Comparison of ENCODE assay signal across 20 cellular contexts in the genomic region with DNA sequence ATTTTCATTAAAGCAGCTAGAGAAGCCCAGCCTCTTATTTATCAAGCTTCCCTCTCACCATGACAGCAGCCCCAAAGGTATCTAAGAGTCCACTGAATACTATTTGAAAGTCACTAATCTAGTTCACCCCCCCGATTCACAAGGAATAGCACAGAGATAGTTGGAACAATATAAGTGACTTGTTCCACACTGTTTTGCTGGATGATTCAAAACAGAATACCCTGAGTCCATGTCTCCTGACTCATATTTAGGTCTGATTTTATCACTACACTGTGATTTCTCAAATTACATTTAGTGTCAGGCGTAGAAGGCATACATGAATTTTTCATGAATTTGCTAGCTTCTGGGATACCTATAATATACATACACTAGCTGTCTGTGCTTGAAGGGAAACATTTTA. TPM values are rescaled to one million over a fixed set of nuclear protein-coding genes. Genes with fewer than 3 reads are reported as not detected.
DNase-seq lines count a peak whose midpoint lies in the region; ATAC-seq and TF ChIP-seq lines count a peak whose summit lies in the region.
"Had no signal": no experiment of that assay in that cellular context is flagged by ENCODE, and none has a peak within 500 bp of the region (broad histone marks: within the 10 kb centered on the region; RNA-seq: fewer than 3 reads in every experiment).

No MANE protein-coding gene starts in this region.

- H3K36me3 ChIP-seq in PC-3 (ENCODE audit: low read depth, low read length) (peaks cover 8% of the 10 kb centered on the region), osteoblast (ENCODE audit: insufficient read depth, low read length) (peaks cover 88% of the 10 kb centered on the region)
- H3K36me3 ChIP-seq: ovary had no signal

- H3K36me3 Mint-ChIP-seq in activated T-cell treated with anti-CD3 and anti-CD28 coated beads, Interleukin-2, amount 50 U/mL, for 24 hours (ENCODE audit: low read depth) = peaks cover 84% of the 10 kb centered on the region

- no peak for TF ChIP-seq CTCF in PC-3 (conservative IDR thresholded peaks at IDR 0.05; ENCODE audit: low read depth, low read length)
- no peak for TF ChIP-seq CTCF in choroid plexus epithelial cell (conservative IDR thresholded peaks at IDR 0.05; ENCODE audit: low read depth, low read length)
- no peak for TF ChIP-seq CTCF in osteoblast (IDR thresholded peaks at IDR 0.05; ENCODE audit: extremely low read depth, low read depth, low read length)
- TF ChIP-seq CTCF in dorsolateral prefrontal cortex (IDR thresholded peaks at IDR 0.05 in 54 of 56, conservative IDR thresholded peaks at IDR 0.05 in 2 of 56; ENCODE audit: low read depth in 1 of 56, partially characterized antibody in 56 of 56) = no peak

- H3K79me2 ChIP-seq in PC-3 (ENCODE audit: low read length) = no peaks in the 10 kb centered on the region
- peaks cover 20% of the 10 kb centered on the region for H3K79me2 ChIP-seq in osteoblast (ENCODE audit: insufficient read depth, low read length)

- no peaks in the 10 kb centered on the region for H3K9me3 Mint-ChIP-seq in activated T-cell treated with anti-CD3 and anti-CD28 coated beads, Interleukin-2, amount 50 U/mL, for 24 hours
- H3K9me3 Mint-ChIP-seq: activated naive CD4-positive, alpha-beta T cell treated with anti-CD3 and anti-CD28 coated beads, Interleukin-2, amount 50 U/mL, for 24 hours; CD4-positive, alpha-beta T cell; endodermal cell; WTC11 had no signal

- H4K20me1 ChIP-seq in PC-3 (ENCODE audit: low read length) = no peaks in the 10 kb centered on the region
- H4K20me1 ChIP-seq in osteoblast (ENCODE audit: insufficient read depth, low read length) = no peaks in the 10 kb centered on the region

- peak overlapping the region; percentile 52 for H3K27ac Mint-ChIP-seq in activated T-cell treated with anti-CD3 and anti-CD28 coated beads, Interleukin-2, amount 50 U/mL, for 24 hours
- H3K27ac Mint-ChIP-seq: activated naive CD4-positive, alpha-beta T cell treated with anti-CD3 and anti-CD28 coated beads, Interleukin-2, amount 50 U/mL, for 24 hours; CD4-positive, alpha-beta T cell; endodermal cell; WTC11 had no signal

- intact Hi-C loops in PC-3 (cut with micrococcal nuclease) = no loop called here
- intact Hi-C loops in dorsolateral prefrontal cortex (cut with DNase I) = no loop called here

- no peak overlapping the region for H2AFZ ChIP-seq in PC-3 (ENCODE audit: low read length)
- H2AFZ ChIP-seq in osteoblast (ENCODE audit: low read length) = no peak overlapping the region

- peak overlapping the region; percentile 48 for H3K9ac ChIP-seq in PC-3 (ENCODE audit: low read length)

- POLR2A ChIA-PET in PC-3 (lab: Charles Lee; ENCODE audit: unreplicated experiment) = no interaction called here

- peak; percentile 88 for ATAC-seq in PC-3
- ATAC-seq: HepG2, left lobe of liver, T-helper 17 cell, WTC11 had no signal

- no peak overlapping the region for H3K4me3 Mint-ChIP-seq in activated T-cell treated with anti-CD3 and anti-CD28 coated beads, Interleukin-2, amount 50 U/mL, for 24 hours
- H3K4me3 Mint-ChIP-seq: activated naive CD4-positive, alpha-beta T cell treated with anti-CD3 and anti-CD28 coated beads, Interleukin-2, amount 50 U/mL, for 24 hours; CD4-positive, alpha-beta T cell; endodermal cell; WTC11 had no signal

- H3K27ac ChIP-seq in PC-3 (ENCODE audit: low read length) (peak overlapping the region; percentile 89), osteoblast (ENCODE audit: low read depth, low read length) (peak overlapping the region; percentile 91), dorsolateral prefrontal cortex (no peak overlapping the region)
- H3K27ac ChIP-seq: ovary had no signal

- H3K27me3 ChIP-seq in PC-3 (ENCODE audit: low read length) (no peaks in the 10 kb centered on the region), osteoblast (ENCODE audit: insufficient read depth, low read length) (no peaks in the 10 kb centered on the region), dorsolateral prefrontal cortex (no peaks in the 10 kb centered on the region)
- H3K27me3 ChIP-seq: ovary had no signal

- CTCF ChIA-PET in PC-3 (lab: Charles Lee) = no interaction called here

- H3K4me1 Mint-ChIP-seq in activated T-cell treated with anti-CD3 and anti-CD28 coated beads, Interleukin-2, amount 50 U/mL, for 24 hours (ENCODE audit: low read depth) = peaks cover 23% of the 10 kb centered on the region
- H3K4me1 Mint-ChIP-seq: endodermal cell, T-helper 17 cell, WTC11 had no signal

- no TSS peak for BruUV-seq in PC-3 (replicated peaks; lab: Mats Ljungman, UMichigan)

- H3F3A ChIP-seq in PC-3 (ENCODE audit: low read length, unreplicated experiment) = no peaks in the 10 kb centered on the region

- H3K9me2 ChIP-seq in PC-3 (replicated peaks; ENCODE audit: low read length) = no peaks in the 10 kb centered on the region

- H3K4me1 ChIP-seq in PC-3 (ENCODE audit: insufficient read depth, low read length) (peaks cover 30% of the 10 kb centered on the region), osteoblast (ENCODE audit: insufficient read depth, low read length) (peaks cover 25% of the 10 kb centered on the region)

- H3K4me2 ChIP-seq in PC-3 (ENCODE audit: low read length) = peak overlapping the region; percentile 23; the same call in 1 of the 2 replicates
- peak overlapping the region; percentile 21 for H3K4me2 ChIP-seq in osteoblast (ENCODE audit: insufficient read depth, low read length)

- H3K4me3 ChIP-seq in PC-3 (ENCODE audit: low read length) (no peak overlapping the region), choroid plexus epithelial cell (ENCODE audit: low read depth, low read length) (no peak overlapping the region), osteoblast (ENCODE audit: insufficient read depth, low read length) (no peak overlapping the region), dorsolateral prefrontal cortex (no peak overlapping the region)
- H3K4me3 ChIP-seq: ovary had no signal

- DNase-seq in activated T-cell treated with anti-CD3 and anti-CD28 coated beads, Interleukin-2, amount 50 U/mL, for 24 hours = no peak
- DNase-seq in activated T-cell treated with anti-CD3 and anti-CD28 coated beads for 4 hours (no peak), PC-3 (peak; percentile 69), choroid plexus epithelial cell (ENCODE audit: low read depth) (peak; percentile 75), osteoblast (ENCODE audit: insufficient read length, low spot score, missing footprints) (peak; percentile 75), dorsolateral prefrontal cortex (no peak), NCI-H748 treated with DMSO at 0.1 percent for 48 hours (lab: John Stamatoyannopoulos, UW) (no peak), RKO (ENCODE audit: low spot score) (no peak)
- DNase-seq: CD4-positive, alpha-beta T cell; central memory CD4-positive, alpha-beta T cell; DMS79 treated with DMSO at 0.1 percent for 48 hours; endodermal cell; NCI-H1694 treated with DMSO at 0.1 percent for 48 hours; ovary; SHP77 treated with DMSO at 0.1 percent for 48 hours; T-helper 17 cell had no signal

- no peaks in the 10 kb centered on the region for H3K27me3 Mint-ChIP-seq in activated T-cell treated with anti-CD3 and anti-CD28 coated beads, Interleukin-2, amount 50 U/mL, for 24 hours
- H3K27me3 Mint-ChIP-seq: activated naive CD4-positive, alpha-beta T cell treated with anti-CD3 and anti-CD28 coated beads, Interleukin-2, amount 50 U/mL, for 24 hours; CD4-positive, alpha-beta T cell; T-helper 17 cell had no signal

- H3K9me3 ChIP-seq in PC-3 (ENCODE audit: low read length) (no peaks in the 10 kb centered on the region), osteoblast (ENCODE audit: low read depth, low read length) (no peaks in the 10 kb centered on the region)
- H3K9me3 ChIP-seq: ovary had no signal

RNA-seq across cellular contexts. Expression of a gene that starts 18.7 kb away (rescaled TPM):
- total RNA-seq in PC-3 (2014; rRNA removed) (5.2 and 8.3 TPM in 2 replicates), osteoblast (65.9 and 74.0 TPM in 2 replicates), dorsolateral prefrontal cortex (10 to 100 TPM in 113 of 120 experiments, 1 to 10 TPM in 7; 7.7 to 26.0 (median 15.6) TPM)

RNA-seq across cellular contexts. Expression of a gene that starts 20.0 kb away (rescaled TPM):
- total RNA-seq in PC-3 (2014; rRNA removed) (6.4 and 7.2 TPM in 2 replicates), osteoblast (44.5 and 45.6 TPM in 2 replicates), dorsolateral prefrontal cortex (10 to 100 TPM; 26.4 to 42.8 (median 33.8) TPM)

RNA-seq across cellular contexts. Expression of a gene that starts 48.0 kb away (rescaled TPM):
- total RNA-seq in PC-3 (2014; rRNA removed) = 27.5 and 40.2 TPM in 2 replicates
- total RNA-seq in osteoblast = 77.1 and 78.1 TPM in 2 replicates
- 10 to 100 TPM; 45.9 to 99.3 (median 65.9) TPM for total RNA-seq in dorsolateral prefrontal cortex

RNA-seq across cellular contexts. Expression of a gene that starts 52.6 kb away (rescaled TPM):
- total RNA-seq in PC-3 (2014; rRNA removed) = 18.8 and 25.4 TPM in 2 replicates
- total RNA-seq in osteoblast = 91.2 and 99.9 TPM in 2 replicates
- 100 to 1,000 TPM in 113 of 120 experiments, 10 to 100 TPM in 7; 51.3 to 182 (median 139) TPM for total RNA-seq in dorsolateral prefrontal cortex

Comparison
In these comparisons a context has a peak if more than half of its experiments do, and no peak if none do; other contexts are left out.
1. DNase-seq: peak in PC-3 (single experiment), choroid plexus epithelial cell (single experiment) and osteoblast (single experiment); none in activated T-cell treated with anti-CD3 and anti-CD28 coated beads, Interleukin-2, amount 50 U/mL, for 24 hours (single experiment), activated T-cell treated with anti-CD3 and anti-CD28 coated beads for 4 hours (single experiment), dorsolateral prefrontal cortex (0 of 10), NCI-H748 treated with DMSO at 0.1 percent for 48 hours (single experiment) and RKO (single experiment).
2. H3K27ac ChIP-seq: peak in PC-3 (single experiment) and osteoblast (single experiment); none in dorsolateral prefrontal cortex (0 of 59).